29 cellular contexts compared by ENCODE assay signal in genomic region chr20:61994546-61994945, GRCh38.
A peak's percentile ranks its signal among the peaks of the same experiment; 100 is the strongest.
DNase-seq lines count a peak whose midpoint lies in the region; ATAC-seq, FAIRE-seq and TF ChIP-seq lines count a peak whose summit lies in the region.
"Had no signal": no experiment of that assay in that cellular context is flagged by ENCODE, and none has a peak within 500 bp of the region (broad histone marks: within the 10 kb centered on the region; RNA-seq: fewer than 3 reads in every experiment).

No MANE protein-coding gene starts in this region.

- no peak overlapping the region for H3K4me2 ChIP-seq in HepG2 (ENCODE audit: low read depth, low read length)
- H3K4me2 ChIP-seq: BLaER1 had no signal

- H3K4me1 ChIP-seq in heart right ventricle: no peaks in the 10 kb centered on the region
- peaks cover 15% of the 10 kb centered on the region for H3K4me1 ChIP-seq in HepG2 (ENCODE audit: insufficient read depth, low read length)
- H3K4me1 ChIP-seq in right lobe of liver: no peaks in the 10 kb centered on the region
- no peaks in the 10 kb centered on the region for H3K4me1 ChIP-seq in kidney (ENCODE audit: control insufficient read depth in 1 of 2, insufficient read depth in 1 of 2, low read depth in 1 of 2, low read length in 2 of 2)
- no peaks in the 10 kb centered on the region for H3K4me1 ChIP-seq in body of pancreas
- H3K4me1 ChIP-seq: BE2C had no signal

- in situ Hi-C loops in HepG2 (cut with HindIII; ENCODE audit: extremely low pct_ligation_motif_present, low pct_unique_long_range_greater_than_20kb): no loop called here

- H3K4me3 Mint-ChIP-seq in activated T-helper 17 cell treated with anti-CD3 and anti-CD28 coated beads, Interleukin-2, amount 50 U/mL, for 72 hours: no peak overlapping the region
- H3K4me3 Mint-ChIP-seq: CD14-positive monocyte; CD4-positive, alpha-beta memory T cell; CD4-positive, CD25-positive, alpha-beta regulatory T cell; CD8-positive, alpha-beta memory T cell had no signal

- ATAC-seq in left cardiac atrium (no peak), heart right ventricle (no peak), HepG2 (no peak), right lobe of liver (no peak), body of pancreas (no peak), GM21825 (IDR thresholded peaks at IDR 0.05; ENCODE audit: unreplicated experiment) (no peak)
- ATAC-seq in activated T-helper 17 cell treated with anti-CD3 and anti-CD28 coated beads, Interleukin-2, amount 50 U/mL, for 72 hours (replicated peaks): no peak
- ATAC-seq: GM12878 had no signal

- H3K27me3 ChIP-seq in heart right ventricle: no peaks in the 10 kb centered on the region
- H3K27me3 ChIP-seq in HepG2 (ENCODE audit: control insufficient read depth in 1 of 2, insufficient read depth in 2 of 2, low read length in 2 of 2): no peaks in the 10 kb centered on the region
- H3K27me3 ChIP-seq in right lobe of liver: no peaks in the 10 kb centered on the region
- H3K27me3 ChIP-seq in body of pancreas: no peaks in the 10 kb centered on the region
- H3K27me3 ChIP-seq: BE2C, BLaER1 had no signal

- H3K9me3 ChIP-seq in heart right ventricle (peaks cover 0 to 20% (median 9%) of the 10 kb centered on the region in 11 donors), HepG2 (ENCODE audit: low read length) (peaks cover 17% of the 10 kb centered on the region), right lobe of liver (no peaks in the 10 kb centered on the region), kidney (ENCODE audit: control insufficient read depth in 1 of 2, low read length in 2 of 2) (peaks cover 3 to 8% of the 10 kb centered on the region in 2 donors), body of pancreas (peaks cover 0 to 12% (median 0%) of the 10 kb centered on the region in 3 donors)
- H3K9me3 ChIP-seq: BE2C had no signal

- H3K27ac ChIP-seq in heart right ventricle (no peak overlapping the region), HepG2 (ENCODE audit: extremely low read length, insufficient read depth, low read length) (no peak overlapping the region), right lobe of liver (no peak overlapping the region), kidney (ENCODE audit: low read depth in 2 of 2, low read length in 2 of 2) (no peak overlapping the region), body of pancreas (no peak overlapping the region)
- H3K27ac ChIP-seq: BLaER1 had no signal

- H3K9ac ChIP-seq in HepG2 (ENCODE audit: insufficient read depth, low read depth, low read length): no peak overlapping the region
- no peak overlapping the region for H3K9ac ChIP-seq in kidney (ENCODE audit: low read length in 2 of 2)
- H3K9ac ChIP-seq: BLaER1 had no signal

- peaks cover 3% of the 10 kb centered on the region for H3K9me3 Mint-ChIP-seq in activated T-helper 17 cell treated with anti-CD3 and anti-CD28 coated beads, Interleukin-2, amount 50 U/mL, for 72 hours

- no TSS peak for BruUV-seq in HepG2 (replicated peaks; lab: Mats Ljungman, UMichigan)

- H3K27ac Mint-ChIP-seq in activated T-helper 17 cell treated with anti-CD3 and anti-CD28 coated beads, Interleukin-2, amount 50 U/mL, for 72 hours: peak overlapping the region; percentile 36
- H3K27ac Mint-ChIP-seq: CD4-positive, alpha-beta memory T cell had no signal

- CTCF ChIA-PET in HepG2 (lab: Yijun Ruan, JAX; ENCODE audit: low intra/inter-chr PET ratio, low total read pairs): no interaction called here

- intact Hi-C loops in left cardiac atrium (cut with DNase I) (no loop called here), heart right ventricle (cut with DNase I) (no loop called here), HepG2 (cut with micrococcal nuclease; ENCODE audit: unreplicated experiment) (no loop called here), right lobe of liver (cut with DNase I) (no loop called here), kidney (cut with DNase I) (no loop called here), body of pancreas (cut with DNase I) (no loop called here)

- POLR2A ChIA-PET in HepG2 (lab: Yijun Ruan, JAX): no interaction called here

- TF ChIP-seq RAD21 in HepG2 (CRISPR knock-in tag; IDR thresholded peaks at IDR 0.05): no peak

- TF ChIP-seq EP300 in HepG2 (IDR thresholded peaks at IDR 0.05; ENCODE audit: low read depth in 2 of 2, low read length in 2 of 2): no peak
- no peak for TF ChIP-seq EP300 in HepG2 (CRISPR knock-in tag; IDR thresholded peaks at IDR 0.05; ENCODE audit: borderline replicate concordance)

- TF ChIP-seq CTCF in heart right ventricle (IDR thresholded peaks at IDR 0.05) (no peak), HepG2 (CRISPR knock-in tag; IDR thresholded peaks at IDR 0.05) (no peak), right lobe of liver (IDR thresholded peaks at IDR 0.05) (no peak), kidney (IDR thresholded peaks at IDR 0.05; ENCODE audit: borderline replicate concordance, extremely low read depth, insufficient read depth) (no peak), body of pancreas (IDR thresholded peaks at IDR 0.05) (no peak)

- DNase-seq in left cardiac atrium (peak; percentile 3), heart right ventricle (no peak), HepG2 (ENCODE audit: low spot score) (no peak), right lobe of liver (no peak), kidney (peak; percentile 32), body of pancreas (no peak)
- DNase-seq: 8988T; ACHN; BE2C; C1 segment of cervical spinal cord; CD4-positive, alpha-beta memory T cell; CD4-positive, CD25-positive, alpha-beta regulatory T cell; CD8-positive, alpha-beta memory T cell; COR-L47; DMS 273 treated with DMSO at 0.1 percent for 48 hours; DMS153; DMS53; DMS79; DND-41; EL; GDM1 had no signal

- FAIRE-seq in HepG2 (lab: Jason Lieb, UNC): no peak
- FAIRE-seq in kidney (lab: Jason Lieb, UNC): no peak
- FAIRE-seq: A204.1, GM12878, GM12892, GM18507 had no signal

- H3K27me3 Mint-ChIP-seq in activated T-helper 17 cell treated with anti-CD3 and anti-CD28 coated beads, Interleukin-2, amount 50 U/mL, for 72 hours: no peaks in the 10 kb centered on the region
- H3K27me3 Mint-ChIP-seq: CD4-positive, alpha-beta memory T cell; CD4-positive, CD25-positive, alpha-beta regulatory T cell; CD8-positive, alpha-beta memory T cell had no signal

- no peaks in the 10 kb centered on the region for H4K20me1 ChIP-seq in HepG2 (ENCODE audit: insufficient read depth, low read length)

- peaks cover 100% of the 10 kb centered on the region for H3K36me3 Mint-ChIP-seq in activated T-helper 17 cell treated with anti-CD3 and anti-CD28 coated beads, Interleukin-2, amount 50 U/mL, for 72 hours (ENCODE audit: low read depth)

- H3K4me1 Mint-ChIP-seq in activated T-helper 17 cell treated with anti-CD3 and anti-CD28 coated beads, Interleukin-2, amount 50 U/mL, for 72 hours: peaks cover 4% of the 10 kb centered on the region
- H3K4me1 Mint-ChIP-seq: CD14-positive monocyte had no signal

- TF ChIP-seq POLR2A in HepG2 (IDR thresholded peaks at IDR 0.05; ENCODE audit: insufficient read depth in 1 of 2, low read depth in 2 of 2, low read length in 2 of 2) (no peak), right lobe of liver (IDR thresholded peaks at IDR 0.05) (no peak), body of pancreas (IDR thresholded peaks at IDR 0.05) (no peak)

- WGBS in heart right ventricle, 2 donors: 96% methylated on average over 8 of the region's 8 CpGs
- 98% methylated on average over 8 of the region's 8 CpGs for WGBS in HepG2 (ENCODE audit: low lambda C conversion rate)
- WGBS in right lobe of liver (ENCODE audit: insufficient coverage, low coverage, low lambda C conversion rate, missing lambda C conversion rate): 96% methylated on average over 4 of the region's 8 CpGs
- WGBS in body of pancreas, 2 donors: 96 to 98% methylated on average over 4 to 8 of the region's 8 CpGs

- no peak overlapping the region for H2AFZ ChIP-seq in HepG2 (ENCODE audit: low read length)

- peaks cover 0 to 100% (median 58%) of the 10 kb centered on the region in 9 donors for H3K36me3 ChIP-seq in heart right ventricle
- peaks cover 49 to 84% of the 10 kb centered on the region in 2 experiments for H3K36me3 ChIP-seq in HepG2 (replicated peaks in 1 of 2; ENCODE audit: control insufficient read depth in 1 of 2, insufficient read depth in 2 of 2, low read length in 2 of 2)
- peaks cover 5 to 56% (median 24%) of the 10 kb centered on the region in 4 donors for H3K36me3 ChIP-seq in right lobe of liver
- peaks cover 49 to 52% of the 10 kb centered on the region in 2 donors for H3K36me3 ChIP-seq in kidney (ENCODE audit: control insufficient read depth in 1 of 2, insufficient read depth in 2 of 2, low read length in 2 of 2)
- H3K36me3 ChIP-seq in body of pancreas (replicated peaks in 1 of 2; ENCODE audit: insufficient read depth in 1 of 2, low read depth in 2 of 2): peaks cover 6 to 14% of the 10 kb centered on the region in 2 donors

- H3K79me2 ChIP-seq in HepG2 (ENCODE audit: insufficient read depth, low read length): no peaks in the 10 kb centered on the region

- H3K4me3 ChIP-seq in heart right ventricle: no peak overlapping the region
- no peak overlapping the region for H3K4me3 ChIP-seq in HepG2 (replicated peaks in 1 of 3; ENCODE audit: insufficient read depth in 1 of 3, low read depth in 2 of 3, low read length in 3 of 3)
- H3K4me3 ChIP-seq in right lobe of liver: no peak overlapping the region
- no peak overlapping the region for H3K4me3 ChIP-seq in kidney (ENCODE audit: low read length in 2 of 2)
- H3K4me3 ChIP-seq in body of pancreas: no peak overlapping the region
- H3K4me3 ChIP-seq: BLaER1, GM12878 had no signal

TF ChIP-seq in HepG2, 621 proteins besides CTCF, POLR2A, EP300 and RAD21 (continues in another document):
- TF ChIP-seq MED13 (CRISPR knock-in tag; IDR thresholded peaks at IDR 0.05): 0 out of 2 replicates have a peak, but pooled peaks have one; percentile 32

Comparison
In these comparisons a context has a peak if more than half of its experiments do, and no peak if none do; other contexts are left out.
1. DNase-seq: peak in left cardiac atrium (single experiment) and kidney (single experiment); none in heart right ventricle (0 of 2), HepG2 (single experiment), right lobe of liver (0 of 3) and body of pancreas (0 of 4).